In genomic region chr2:17630089-17630488, GRCh38 we compare ENCODE assay signal across 31 cellular contexts.
"Had no signal": no experiment of that assay in that cellular context is flagged by ENCODE, and none has a peak within 500 bp of the region (broad histone marks: within the 10 kb centered on the region; RNA-seq: fewer than 3 reads in every experiment).

No MANE protein-coding gene starts in this region.

- H3K36me3 Mint-ChIP-seq: activated CD4-positive, alpha-beta memory T cell treated with anti-CD3 and anti-CD28 coated beads for 36 hours; activated naive CD4-positive, alpha-beta T cell treated with anti-CD3 and anti-CD28 coated beads, Interleukin-2, amount 10 ng/mL, durations not matched to agents 7 days and 5 days; activated naive CD4-positive, alpha-beta T cell treated with anti-CD3 and anti-CD28 coated beads, Interleukin-2, amount 50 U/mL, for 72 hours; activated naive CD8-positive, alpha-beta T cell treated with anti-CD3 and anti-CD28 coated beads, Interleukin-2, amount 10 ng/mL, durations not matched to agents 7 days and 5 days had no signal

- H3K27me3 ChIP-seq: ascending aorta, breast epithelium, cardiac muscle cell, colonic mucosa had no signal

- H3K27ac ChIP-seq: ascending aorta, breast epithelium, cardiac muscle cell, colonic mucosa had no signal

- H3K9me3 Mint-ChIP-seq: activated CD4-positive, alpha-beta memory T cell treated with anti-CD3 and anti-CD28 coated beads for 36 hours; activated CD4-positive, alpha-beta T cell treated with anti-CD3 and anti-CD28 coated beads, Interleukin-2, amount 10 ng/mL, durations not matched to agents 24 days and 14 days; activated naive CD4-positive, alpha-beta T cell treated with anti-CD3 and anti-CD28 coated beads, Interleukin-2, amount 10 ng/mL, durations not matched to agents 7 days and 5 days; activated naive CD4-positive, alpha-beta T cell treated with anti-CD3 and anti-CD28 coated beads, Interleukin-2, amount 50 U/mL, for 72 hours; activated naive CD8-positive, alpha-beta T cell treated with anti-CD3 and anti-CD28 coated beads, Interleukin-2, amount 10 ng/mL, durations not matched to agents 7 days and 5 days; activated T-cell treated with anti-CD3 and anti-CD28 coated beads, Interleukin-2, amount 50 U/mL, for 24 hours; activated T-cell treated with anti-CD3 and anti-CD28 coated beads, Interleukin-2, amount 50 U/mL, for 72 hours; T-helper 2 cell treated with Interferon-gamma antibody and Interleukin-4, amounts not matched to agents 5 μg/mL and 100 μg/mL, for 36 hours had no signal

- H3K27ac Mint-ChIP-seq: activated CD4-positive, alpha-beta memory T cell treated with anti-CD3 and anti-CD28 coated beads for 36 hours; activated CD4-positive, alpha-beta T cell treated with anti-CD3 and anti-CD28 coated beads for 36 hours; activated CD4-positive, alpha-beta T cell treated with anti-CD3 and anti-CD28 coated beads, Interleukin-2, amount 10 ng/mL, durations not matched to agents 24 days and 14 days; activated CD8-positive, alpha-beta T cell treated with anti-CD3 and anti-CD28 coated beads, Interleukin-2, amount 10 ng/mL, durations not matched to agents 7 days and 5 days; activated naive CD4-positive, alpha-beta T cell treated with anti-CD3 and anti-CD28 coated beads, Interleukin-2, amount 50 U/mL, for 72 hours; activated naive CD8-positive, alpha-beta T cell treated with anti-CD3 and anti-CD28 coated beads, Interleukin-2, amount 10 ng/mL, durations not matched to agents 7 days and 5 days; activated T-cell treated with anti-CD3 and anti-CD28 coated beads, Interleukin-2, amount 50 U/mL, for 24 hours; activated T-cell treated with anti-CD3 and anti-CD28 coated beads, Interleukin-2, amount 50 U/mL, for 72 hours; brain; T-helper 17 cell; T-helper 2 cell treated with Interferon-gamma antibody and Interleukin-4, amounts not matched to agents 5 μg/mL and 100 μg/mL, for 36 hours had no signal

- H3K36me3 ChIP-seq: ascending aorta, breast epithelium, cardiac muscle cell, colonic mucosa had no signal

- ATAC-seq: activated CD4-positive, alpha-beta T cell treated with anti-CD3 and anti-CD28 coated beads for 36 hours; activated CD8-positive, alpha-beta T cell treated with anti-CD3 and anti-CD28 coated beads, Interleukin-2, amount 10 ng/mL, durations not matched to agents 7 days and 5 days; activated naive CD4-positive, alpha-beta T cell treated with anti-CD3 and anti-CD28 coated beads, Interleukin-2, amount 50 U/mL, for 72 hours; activated T-cell treated with anti-CD3 and anti-CD28 coated beads, Interleukin-2, amount 50 U/mL, for 72 hours; esophagus mucosa; T-helper 17 cell had no signal

- FAIRE-seq: frontal cortex had no signal

- H3K4me1 Mint-ChIP-seq: activated CD4-positive, alpha-beta T cell treated with anti-CD3 and anti-CD28 coated beads for 36 hours; activated naive CD4-positive, alpha-beta T cell treated with anti-CD3 and anti-CD28 coated beads, Interleukin-2, amount 10 ng/mL, durations not matched to agents 7 days and 5 days had no signal

- H3K9me3 ChIP-seq: ascending aorta, colonic mucosa had no signal

- H3K4me1 ChIP-seq: ascending aorta, breast epithelium, colonic mucosa had no signal

- H3K27me3 Mint-ChIP-seq: activated CD4-positive, alpha-beta memory T cell treated with anti-CD3 and anti-CD28 coated beads for 36 hours; activated CD4-positive, alpha-beta T cell treated with anti-CD3 and anti-CD28 coated beads for 36 hours had no signal

- DNase-seq: activated CD4-positive, alpha-beta memory T cell treated with anti-CD3 and anti-CD28 coated beads for 36 hours; activated CD4-positive, alpha-beta T cell treated with anti-CD3 and anti-CD28 coated beads for 36 hours; activated CD4-positive, alpha-beta T cell treated with anti-CD3 and anti-CD28 coated beads, Interleukin-2, amount 10 ng/mL, durations not matched to agents 24 days and 14 days; activated CD4-positive, CD25-positive, alpha-beta regulatory T cell; activated CD4-positive, CD25-positive, alpha-beta regulatory T cell treated with anti-CD3 and anti-CD28 coated beads, Interleukin-2, amount 50 U/mL, for 72 hours; activated CD8-positive, alpha-beta memory T cell treated with anti-CD3 and anti-CD28 coated beads, Interleukin-2, amount 50 U/mL, for 48 hours; activated CD8-positive, alpha-beta T cell treated with anti-CD3 and anti-CD28 coated beads, Interleukin-2, amount 10 ng/mL, durations not matched to agents 7 days and 5 days; activated gamma-delta T cell; activated naive CD4-positive, alpha-beta T cell; activated naive CD4-positive, alpha-beta T cell treated with anti-CD3 and anti-CD28 coated beads, Interleukin-2, amount 10 ng/mL, durations not matched to agents 7 days and 5 days; activated naive CD8-positive, alpha-beta T cell treated with anti-CD3 and anti-CD28 coated beads, Interleukin-2, amount 10 ng/mL, durations not matched to agents 7 days and 5 days; activated T-cell treated with anti-CD3 and anti-CD28 coated beads for 4 hours; activated T-cell treated with anti-CD3 and anti-CD28 coated beads, Interleukin-2, amount 50 U/mL, for 24 hours; activated T-cell treated with anti-CD3 and anti-CD28 coated beads, Interleukin-2, amount 50 U/mL, for 72 hours; central memory CD4-positive, alpha-beta T cell; cerebellar nuclear complex; colonic mucosa; effector CD8-positive, alpha-beta T cell; foreskin fibroblast; head of caudate nucleus; T-helper 1 cell; T-helper 17 cell; T1000 had no signal

- H3K4me3 ChIP-seq: ascending aorta, breast epithelium, cardiac muscle cell, colonic mucosa had no signal

- H3K4me3 Mint-ChIP-seq: activated CD4-positive, alpha-beta memory T cell treated with anti-CD3 and anti-CD28 coated beads for 36 hours; activated CD4-positive, alpha-beta T cell treated with anti-CD3 and anti-CD28 coated beads for 36 hours; activated CD4-positive, alpha-beta T cell treated with anti-CD3 and anti-CD28 coated beads, Interleukin-2, amount 10 ng/mL, durations not matched to agents 24 days and 14 days; activated CD8-positive, alpha-beta T cell treated with anti-CD3 and anti-CD28 coated beads, Interleukin-2, amount 10 ng/mL, durations not matched to agents 7 days and 5 days; activated naive CD4-positive, alpha-beta T cell treated with anti-CD3 and anti-CD28 coated beads, Interleukin-2, amount 10 ng/mL, durations not matched to agents 7 days and 5 days; activated naive CD8-positive, alpha-beta T cell treated with anti-CD3 and anti-CD28 coated beads, Interleukin-2, amount 10 ng/mL, durations not matched to agents 7 days and 5 days; activated T-cell treated with anti-CD3 and anti-CD28 coated beads, Interleukin-2, amount 50 U/mL, for 24 hours; activated T-cell treated with anti-CD3 and anti-CD28 coated beads, Interleukin-2, amount 50 U/mL, for 72 hours; brain; T-helper 17 cell; T-helper 2 cell treated with Interferon-gamma antibody and Interleukin-4, amounts not matched to agents 5 μg/mL and 100 μg/mL, for 36 hours had no signal
